Comparison of ENCODE assay signal across 16 cellular contexts in the genomic region with DNA sequence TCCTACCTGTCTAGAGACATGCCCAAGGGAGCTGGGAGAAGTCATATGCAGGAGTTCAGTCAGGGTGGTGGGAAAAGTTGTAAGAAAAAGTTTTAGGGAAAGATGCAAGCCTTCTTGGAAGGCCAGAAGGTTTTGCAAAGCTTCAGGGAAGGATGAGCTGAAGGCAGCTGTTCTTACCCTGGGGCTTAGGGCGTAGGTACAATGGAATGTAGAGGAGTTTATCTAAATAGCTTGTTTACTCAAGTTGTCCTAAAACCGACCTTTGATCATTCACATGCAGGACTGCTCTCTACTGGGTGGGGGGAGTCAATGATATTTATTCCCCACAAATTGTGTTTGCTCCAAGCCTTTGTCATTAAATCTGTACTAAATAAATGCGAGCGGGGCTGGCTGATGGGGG.
DNase-seq lines count a peak whose midpoint lies in the region; ATAC-seq and TF ChIP-seq lines count a peak whose summit lies in the region.
"Had no signal": no experiment of that assay in that cellular context is flagged by ENCODE, and none has a peak within 500 bp of the region (broad histone marks: within the 10 kb centered on the region; RNA-seq: fewer than 3 reads in every experiment).

No MANE protein-coding gene starts in this region.

- BruUV-seq in Caco-2 (replicated peaks; lab: Mats Ljungman, UMichigan) = no TSS peak

- H3K9me3 ChIP-seq in Caco-2 (peaks cover 22% of the 10 kb centered on the region), endodermal cell (ENCODE audit: control insufficient read depth, low read length) (peaks cover 42% of the 10 kb centered on the region), testis (no peaks in the 10 kb centered on the region)
- H3K9me3 ChIP-seq: HAP-1 had no signal

- H3K4me3 ChIP-seq in Caco-2 (ENCODE audit: low read depth, low read length) (no peak overlapping the region), endodermal cell (ENCODE audit: low read length) (peak overlapping the region; percentile 10), testis (no peak overlapping the region)
- H3K4me3 ChIP-seq: BLaER1, GM23338, HAP-1 had no signal

- intact Hi-C loops in Caco-2 (cut with micrococcal nuclease; ENCODE audit: unreplicated experiment) = no loop called here
- intact Hi-C loops in testis (cut with DNase I; ENCODE audit: low total_unique reads) = no loop called here

- no peak for ATAC-seq in WTC11
- ATAC-seq: CD8-positive, alpha-beta T cell; GM23338 had no signal

- POLR2A ChIA-PET in Caco-2 (lab: Charles Lee) (interaction anchor here (0.5 kb wide), 1 partner anchor 1527 kb away, joined by 3 read pairs; no protein-coding TSS in a partner anchor), WTC11 (lab: Charles Lee) (no interaction called here)

- H3K4me1 Mint-ChIP-seq in Caco-2 (ENCODE audit: low read depth, unreplicated experiment) = peaks cover 17% of the 10 kb centered on the region
- no peaks in the 10 kb centered on the region for H3K4me1 Mint-ChIP-seq in endodermal cell
- H3K4me1 Mint-ChIP-seq in WTC11 = no peaks in the 10 kb centered on the region
- H3K4me1 Mint-ChIP-seq: B cell; CD4-positive, CD25-positive, alpha-beta regulatory T cell; GM23338 had no signal

- H3K27ac Mint-ChIP-seq in Caco-2 (ENCODE audit: unreplicated experiment) (peak overlapping the region; percentile 12), endodermal cell (no peak overlapping the region), WTC11 (no peak overlapping the region)
- H3K27ac Mint-ChIP-seq: B cell; CD4-positive, CD25-positive, alpha-beta regulatory T cell; CD8-positive, alpha-beta T cell; GM23338; HFFc6 had no signal

- H3K27me3 ChIP-seq in Caco-2 (replicated peaks; ENCODE audit: control insufficient read depth, insufficient read depth, low read length) = no peaks in the 10 kb centered on the region
- H3K27me3 ChIP-seq in endodermal cell (ENCODE audit: control insufficient read depth, insufficient read depth, low read length, poor library complexity, severe bottlenecking) = no peaks in the 10 kb centered on the region
- no peaks in the 10 kb centered on the region for H3K27me3 ChIP-seq in testis
- H3K27me3 ChIP-seq: BLaER1 had no signal

- TF ChIP-seq CTCF in Caco-2 (IDR thresholded peaks at IDR 0.05; ENCODE audit: insufficient read depth in 1 of 2, low read depth in 1 of 2, low read length in 1 of 2, severe bottlenecking in 1 of 2, unreplicated experiment in 1 of 2) (no peak), endodermal cell (conservative IDR thresholded peaks at IDR 0.05) (no peak), testis (IDR thresholded peaks at IDR 0.05) (no peak), WTC11 (IDR thresholded peaks at IDR 0.05) (no peak)

- H3K4me1 ChIP-seq in Caco-2 (peaks cover 15% of the 10 kb centered on the region), endodermal cell (ENCODE audit: control insufficient read depth, insufficient read depth, low read length) (no peaks in the 10 kb centered on the region), testis (no peaks in the 10 kb centered on the region)
- H3K4me1 ChIP-seq: BLaER1, HAP-1 had no signal

- H3K9ac ChIP-seq in endodermal cell (ENCODE audit: extremely low read depth, low read length, poor library complexity, severe bottlenecking) = no peak overlapping the region
- H3K9ac ChIP-seq: BLaER1 had no signal

- peaks cover 55% of the 10 kb centered on the region for H3K9me3 Mint-ChIP-seq in Caco-2 (ENCODE audit: unreplicated experiment)
- peaks cover 36% of the 10 kb centered on the region for H3K9me3 Mint-ChIP-seq in endodermal cell
- H3K9me3 Mint-ChIP-seq in WTC11 = peaks cover 52% of the 10 kb centered on the region

- H3K36me3 Mint-ChIP-seq in Caco-2 (ENCODE audit: insufficient read depth, unreplicated experiment) (no peaks in the 10 kb centered on the region), endodermal cell (ENCODE audit: low read depth) (peaks cover 11% of the 10 kb centered on the region), WTC11 (peaks cover 40% of the 10 kb centered on the region)
- H3K36me3 Mint-ChIP-seq: CD4-positive, CD25-positive, alpha-beta regulatory T cell had no signal

- H3K27ac ChIP-seq in endodermal cell (ENCODE audit: low read depth, low read length) (no peak overlapping the region), testis (no peak overlapping the region)
- H3K27ac ChIP-seq: BLaER1, C4-2B had no signal

- DNase-seq in Caco-2 (peak; percentile 45 to 53), HuH-7 (ENCODE audit: low spot score) (peak; percentile 10), endodermal cell (no peak), DMS 273 treated with DMSO at 0.1 percent for 48 hours (lab: John Stamatoyannopoulos, UW) (no peak), testis (no peak), WTC11 (ENCODE audit: low spot score) (no peak)
- DNase-seq: CD4-positive, CD25-positive, alpha-beta regulatory T cell; DMS153; DND-41; HFFc6 had no signal

- H3K27me3 Mint-ChIP-seq in Caco-2 (ENCODE audit: insufficient read depth, unreplicated experiment) (no peaks in the 10 kb centered on the region), endodermal cell (ENCODE audit: insufficient read depth) (no peaks in the 10 kb centered on the region), WTC11 (ENCODE audit: low read depth) (peaks cover 3% of the 10 kb centered on the region; the same call in 1 of the 2 replicates)
- H3K27me3 Mint-ChIP-seq: B cell; CD4-positive, CD25-positive, alpha-beta regulatory T cell had no signal

- TF ChIP-seq POLR2A in testis (IDR thresholded peaks at IDR 0.05) = no peak

- WGBS in endodermal cell (ENCODE audit: insufficient coverage in 1 of 2, insufficient read length in 1 of 2), 2 experiments = 89 to 100% methylated on average over 3 to 4 of the region's 4 CpGs
- 90% methylated on average over 4 of the region's 4 CpGs for WGBS in testis, 2 donors

- H3K4me3 Mint-ChIP-seq in Caco-2 (ENCODE audit: unreplicated experiment) (peak overlapping the region; percentile 9), endodermal cell (no peak overlapping the region), WTC11 (no peak overlapping the region)
- H3K4me3 Mint-ChIP-seq: B cell; CD4-positive, CD25-positive, alpha-beta regulatory T cell; CD8-positive, alpha-beta T cell; GM23338; HFFc6 had no signal

- CTCF ChIA-PET in Caco-2 (lab: Charles Lee) = no interaction called here
- CTCF ChIA-PET in WTC11 (lab: Charles Lee) = no interaction called here

- H3K36me3 ChIP-seq in Caco-2 (ENCODE audit: control insufficient read depth, insufficient read depth, low read length) (no peaks in the 10 kb centered on the region), endodermal cell (ENCODE audit: control insufficient read depth, insufficient read depth, low read length) (no peaks in the 10 kb centered on the region), testis (ENCODE audit: low read depth, missing control alignments) (no peaks in the 10 kb centered on the region)
- H3K36me3 ChIP-seq: BLaER1, HAP-1 had no signal

TF ChIP-seq in WTC11, 78 proteins besides CTCF, POLR2A, EP300 and RAD21:
- TF ChIP-seq GABPB1 (CRISPR knock-in tag; IDR thresholded peaks at IDR 0.05) (no peak), EMX1 (CRISPR knock-in tag; IDR thresholded peaks at IDR 0.05) (no peak), NFATC4 (CRISPR knock-in tag; IDR thresholded peaks at IDR 0.05) (no peak)
- TF ChIP-seq, protein P1, sequence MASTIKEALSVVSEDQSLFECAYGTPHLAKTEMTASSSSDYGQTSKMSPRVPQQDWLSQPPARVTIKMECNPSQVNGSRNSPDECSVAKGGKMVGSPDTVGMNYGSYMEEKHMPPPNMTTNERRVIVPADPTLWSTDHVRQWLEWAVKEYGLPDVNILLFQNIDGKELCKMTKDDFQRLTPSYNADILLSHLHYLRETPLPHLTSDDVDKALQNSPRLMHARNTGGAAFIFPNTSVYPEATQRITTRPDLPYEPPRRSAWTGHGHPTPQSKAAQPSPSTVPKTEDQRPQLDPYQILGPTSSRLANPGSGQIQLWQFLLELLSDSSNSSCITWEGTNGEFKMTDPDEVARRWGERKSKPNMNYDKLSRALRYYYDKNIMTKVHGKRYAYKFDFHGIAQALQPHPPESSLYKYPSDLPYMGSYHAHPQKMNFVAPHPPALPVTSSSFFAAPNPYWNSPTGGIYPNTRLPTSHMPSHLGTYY (CRISPR knock-in tag; IDR thresholded peaks at IDR 0.05) = no peak
TF ChIP-seq in WTC11: peak in this region for 0.

Comparison
In these comparisons a context has a peak if more than half of its experiments do, and no peak if none do; other contexts are left out.
1. DNase-seq: peak in Caco-2 (2 of 2) and HuH-7 (single experiment); none in endodermal cell (single experiment), DMS 273 treated with DMSO at 0.1 percent for 48 hours (single experiment), testis (single experiment) and WTC11 (single experiment).